ENCODE assay signal across 20 cellular contexts in the genomic region with DNA sequence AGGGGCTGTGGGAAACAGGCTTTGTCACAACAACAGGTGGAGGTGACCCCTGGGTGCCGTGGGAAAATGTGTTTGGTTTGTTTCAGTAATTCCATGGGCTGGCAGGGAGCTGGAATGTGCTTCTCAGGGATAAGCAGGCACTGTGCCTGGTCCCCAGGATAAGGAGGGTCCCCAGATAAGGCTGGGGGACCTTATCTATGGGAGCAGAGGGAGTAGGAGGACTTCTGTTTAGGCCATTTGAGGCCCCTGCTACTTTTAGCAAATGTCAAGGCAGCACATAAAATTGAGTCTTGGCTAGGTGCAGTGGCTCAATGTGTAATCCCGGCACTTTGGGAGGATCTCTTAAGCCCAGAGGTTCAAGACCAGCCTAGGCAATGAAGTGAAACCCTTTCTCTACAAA. TPM values are rescaled to one million over a fixed set of nuclear protein-coding genes. Genes with fewer than 3 reads are reported as not detected.
"Had no signal": no experiment of that assay in that cellular context is flagged by ENCODE, and none has a peak within 500 bp of the region (broad histone marks: within the 10 kb centered on the region; RNA-seq: fewer than 3 reads in every experiment).

No MANE protein-coding gene starts in this region.

- H3K4me1 ChIP-seq: psoas muscle, sigmoid colon, stomach, thyroid gland had no signal

- H3K9me3 ChIP-seq: mucosa of descending colon, ovary, psoas muscle, sigmoid colon, stomach, thyroid gland had no signal

- H3K36me3 ChIP-seq: ovary, sigmoid colon had no signal

- H3K27ac ChIP-seq: ovary, psoas muscle, sigmoid colon, stomach, thyroid gland had no signal

- H3K4me3 ChIP-seq: mucosa of descending colon, ovary, psoas muscle, sigmoid colon, stomach, thyroid gland had no signal

- DNase-seq: cortex of kidney; effector memory CD8-positive, alpha-beta T cell; head of caudate nucleus; mesenchymal stem cell; mucosa of descending colon; naive B cell; nucleus accumbens; ovary; psoas muscle; right cardiac atrium; sigmoid colon; stimulated activated CD4-positive, alpha-beta T cell treated with anti-CD3 and anti-CD28 coated beads, Interleukin-2, amount 100 ng/mL, for 24 hours; stimulated activated CD4-positive, alpha-beta T cell treated with anti-CD3 and anti-CD28 coated beads, Interleukin-4, amount 100 ng/mL, for 24 hours; stimulated activated naive CD4-positive, alpha-beta T cell treated with Interleukin-2 at 50 U/mL for 16 hours; stomach had no signal

- ATAC-seq: effector memory CD8-positive, alpha-beta T cell; left lobe of liver; mucosa of descending colon; natural killer cell treated with Interleukin-12 subunit alpha and Interleukin-12 subunit beta and Interleukin-15 and Interleukin-18, amount 100 ng/mL, for 72 hours; psoas muscle; right cardiac atrium; stimulated activated effector memory CD8-positive, alpha-beta T cell treated with anti-CD3 and anti-CD28 coated beads, Interleukin-12 subunit alpha, Interleukin-12 subunit beta, amount 100 ng/mL, for 72 hours had no signal

- H3K27me3 ChIP-seq: ovary, thyroid gland had no signal

RNA-seq across cellular contexts. Expression of a gene that starts 59.5 kb away (rescaled TPM):
- total RNA-seq: fibroblast of villous mesenchyme had no signal
